1 cellular context compared by ENCODE assay signal in genomic region chr17:73092518-73093135, GRCh38.
TF ChIP-seq lines count a peak whose summit lies in the region.

Gene SLC39A11, minus strand, starts transcription at chr17:73092688. Its CDS starts 3,924 bp downstream, at chr17:73088764.

TF ChIP-seq in K562, 482 proteins besides CTCF, POLR2A, EP300 and RAD21 (continued from another document and continues in another):
- TF ChIP-seq NCOA4 (IDR thresholded peaks at IDR 0.05; ENCODE audit: partially characterized antibody) (no peak), STAT5B (CRISPR knock-in tag; IDR thresholded peaks at IDR 0.05) (no peak), MTA3 (IDR thresholded peaks at IDR 0.05; ENCODE audit: borderline replicate concordance) (peak; percentile 43; the same call in 1 of the 2 replicates), ZNF766 (CRISPR knock-in tag; conservative IDR thresholded peaks at IDR 0.05) (no peak), HCFC1 (IDR thresholded peaks at IDR 0.05; ENCODE audit: low read depth, low read length) (peak; percentile 47; the same call in 1 of the 2 replicates), SMAD2 (IDR thresholded peaks at IDR 0.05; ENCODE audit: low read depth, low read length) (no peak), LARP7 (IDR thresholded peaks at IDR 0.05) (no peak), ZNF707 (CRISPR knock-in tag; conservative IDR thresholded peaks at IDR 0.05) (no peak), POLR2AphosphoS5 (IDR thresholded peaks at IDR 0.05; ENCODE audit: control insufficient read depth, insufficient read depth, low read depth, low read length) (peak; percentile 51; the same call in 1 of the 2 replicates), CCNT2 (IDR thresholded peaks at IDR 0.05; ENCODE audit: borderline replicate concordance, extremely low read depth, insufficient read length, low read depth, low read length) (peak; percentile 59), ZFP1 (CRISPR knock-in tag; IDR thresholded peaks at IDR 0.05) (no peak), OTX1 (CRISPR knock-in tag; IDR thresholded peaks at IDR 0.05) (no peak), ASH1L (IDR thresholded peaks at IDR 0.05; ENCODE audit: borderline replicate concordance, low read depth, partially characterized antibody) (peak; percentile 45), ZNF717 (CRISPR knock-in tag; IDR thresholded peaks at IDR 0.05) (no peak), HNRNPH1 (optimal IDR thresholded peaks at IDR 0.05; ENCODE audit: low read depth, low read length) (no peak), RHOXF2B (CRISPR knock-in tag; conservative IDR thresholded peaks at IDR 0.05) (no peak), PML (IDR thresholded peaks at IDR 0.05; ENCODE audit: low read length) (no peak), ZBTB1 (CRISPR knock-in tag; IDR thresholded peaks at IDR 0.05; ENCODE audit: borderline replicate concordance, low read depth) (no peak), GABPA (tag; conservative IDR thresholded peaks at IDR 0.05; ENCODE audit: low read depth) (peak; percentile 63), PCBP1 (IDR thresholded peaks at IDR 0.05; ENCODE audit: low read depth, low read length, poor library complexity, severe bottlenecking) (no peak), SPI1 (IDR thresholded peaks at IDR 0.05; ENCODE audit: borderline replicate concordance, low read depth, low read length) (peak; percentile 70), FOXP1 (CRISPR knock-in tag; IDR thresholded peaks at IDR 0.05) (no peak), TAL1 (IDR thresholded peaks at IDR 0.05) (no peak), HMBOX1 (IDR thresholded peaks at IDR 0.05) (no peak), ERF (CRISPR knock-in tag; IDR thresholded peaks at IDR 0.05) (no peak), HMG20B (CRISPR knock-in tag; IDR thresholded peaks at IDR 0.05) (no peak), TAF9B (IDR thresholded peaks at IDR 0.05; ENCODE audit: partially characterized antibody) (no peak), MITF (IDR thresholded peaks at IDR 0.05) (no peak), NR4A1 (CRISPR knock-in tag; IDR thresholded peaks at IDR 0.05) (no peak), NR4A1 (tag; IDR thresholded peaks at IDR 0.05) (no peak), NFYB (IDR thresholded peaks at IDR 0.05; ENCODE audit: extremely low read depth, insufficient read length) (no peak), ID3 (CRISPR knock-in tag; IDR thresholded peaks at IDR 0.05) (no peak), ID3 (tag; IDR thresholded peaks at IDR 0.05) (0 out of 2 replicates have a peak, but pooled peaks have one; percentile 18), U2AF2 (optimal IDR thresholded peaks at IDR 0.05; ENCODE audit: low read depth, low read length) (no peak), SRSF7 (optimal IDR thresholded peaks at IDR 0.05; ENCODE audit: low read depth, low read length) (no peak), SLC30A9 (CRISPR knock-in tag; IDR thresholded peaks at IDR 0.05) (no peak), PCBP2 (IDR thresholded peaks at IDR 0.05; ENCODE audit: low read depth, low read length, poor library complexity, severe bottlenecking) (no peak), SIX5 (IDR thresholded peaks at IDR 0.05; ENCODE audit: borderline replicate concordance in 1 of 2, insufficient read depth in 1 of 2, low read depth in 1 of 2, low read length in 2 of 2) (no peak), CHD2 (IDR thresholded peaks at IDR 0.05; ENCODE audit: low read depth, low read length) (no peak), IRF2 (CRISPR knock-in tag; IDR thresholded peaks at IDR 0.05) (no peak), SMARCA4 (IDR thresholded peaks at IDR 0.05) (no peak), NRF1 (conservative IDR thresholded peaks at IDR 0.05 in 1 of 2, IDR thresholded peaks at IDR 0.05 in 1 of 2) (peak; percentile 38 to 51; a peak in 3 of 4 replicates), SMAD1 (IDR thresholded peaks at IDR 0.05; ENCODE audit: low read depth, low read length, partially characterized antibody) (no peak), NFE2L1 (tag; IDR thresholded peaks at IDR 0.05; ENCODE audit: borderline replicate concordance, low read depth) (no peak), CHD4 (IDR thresholded peaks at IDR 0.05; ENCODE audit: insufficient read depth, insufficient replicate concordance, low read depth, low read length, poor library complexity, severe bottlenecking) (no peak), STAT5A (IDR thresholded peaks at IDR 0.05; ENCODE audit: borderline replicate concordance, low read length) (no peak), ZNF347 (CRISPR knock-in tag; IDR thresholded peaks at IDR 0.05; ENCODE audit: low read depth) (no peak), ZNF184 (CRISPR knock-in tag; IDR thresholded peaks at IDR 0.05) (no peak), CEBPB (tag; IDR thresholded peaks at IDR 0.05) (no peak), ZNF24 (IDR thresholded peaks at IDR 0.05) (no peak), POLR2H (tag; IDR thresholded peaks at IDR 0.05; ENCODE audit: low read depth) (no peak), RAD51 (IDR thresholded peaks at IDR 0.05; ENCODE audit: borderline replicate concordance, low read depth) (peak; percentile 88), MAFG (tag; conservative IDR thresholded peaks at IDR 0.05) (no peak)
- TF ChIP-seq, protein P1, sequence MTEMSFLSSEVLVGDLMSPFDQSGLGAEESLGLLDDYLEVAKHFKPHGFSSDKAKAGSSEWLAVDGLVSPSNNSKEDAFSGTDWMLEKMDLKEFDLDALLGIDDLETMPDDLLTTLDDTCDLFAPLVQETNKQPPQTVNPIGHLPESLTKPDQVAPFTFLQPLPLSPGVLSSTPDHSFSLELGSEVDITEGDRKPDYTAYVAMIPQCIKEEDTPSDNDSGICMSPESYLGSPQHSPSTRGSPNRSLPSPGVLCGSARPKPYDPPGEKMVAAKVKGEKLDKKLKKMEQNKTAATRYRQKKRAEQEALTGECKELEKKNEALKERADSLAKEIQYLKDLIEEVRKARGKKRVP (CRISPR knock-in tag; IDR thresholded peaks at IDR 0.05), result no peak
- TF ChIP-seq, protein P2, sequence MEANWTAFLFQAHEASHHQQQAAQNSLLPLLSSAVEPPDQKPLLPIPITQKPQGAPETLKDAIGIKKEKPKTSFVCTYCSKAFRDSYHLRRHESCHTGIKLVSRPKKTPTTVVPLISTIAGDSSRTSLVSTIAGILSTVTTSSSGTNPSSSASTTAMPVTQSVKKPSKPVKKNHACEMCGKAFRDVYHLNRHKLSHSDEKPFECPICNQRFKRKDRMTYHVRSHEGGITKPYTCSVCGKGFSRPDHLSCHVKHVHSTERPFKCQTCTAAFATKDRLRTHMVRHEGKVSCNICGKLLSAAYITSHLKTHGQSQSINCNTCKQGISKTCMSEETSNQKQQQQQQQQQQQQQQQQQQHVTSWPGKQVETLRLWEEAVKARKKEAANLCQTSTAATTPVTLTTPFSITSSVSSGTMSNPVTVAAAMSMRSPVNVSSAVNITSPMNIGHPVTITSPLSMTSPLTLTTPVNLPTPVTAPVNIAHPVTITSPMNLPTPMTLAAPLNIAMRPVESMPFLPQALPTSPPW (CRISPR knock-in tag; IDR thresholded peaks at IDR 0.05), result peak; percentile 78
- TF ChIP-seq, protein P3, sequence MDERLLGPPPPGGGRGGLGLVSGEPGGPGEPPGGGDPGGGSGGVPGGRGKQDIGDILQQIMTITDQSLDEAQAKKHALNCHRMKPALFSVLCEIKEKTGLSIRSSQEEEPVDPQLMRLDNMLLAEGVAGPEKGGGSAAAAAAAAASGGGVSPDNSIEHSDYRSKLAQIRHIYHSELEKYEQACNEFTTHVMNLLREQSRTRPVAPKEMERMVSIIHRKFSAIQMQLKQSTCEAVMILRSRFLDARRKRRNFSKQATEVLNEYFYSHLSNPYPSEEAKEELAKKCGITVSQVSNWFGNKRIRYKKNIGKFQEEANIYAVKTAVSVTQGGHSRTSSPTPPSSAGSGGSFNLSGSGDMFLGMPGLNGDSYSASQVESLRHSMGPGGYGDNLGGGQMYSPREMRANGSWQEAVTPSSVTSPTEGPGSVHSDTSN (CRISPR knock-in tag; IDR thresholded peaks at IDR 0.05; ENCODE audit: low read depth), result no peak
- TF ChIP-seq, protein P3 (tag; conservative IDR thresholded peaks at IDR 0.05; ENCODE audit: low read depth), result 0 out of 2 replicates have a peak, but pooled peaks have one; percentile 25
- TF ChIP-seq, protein P4, sequence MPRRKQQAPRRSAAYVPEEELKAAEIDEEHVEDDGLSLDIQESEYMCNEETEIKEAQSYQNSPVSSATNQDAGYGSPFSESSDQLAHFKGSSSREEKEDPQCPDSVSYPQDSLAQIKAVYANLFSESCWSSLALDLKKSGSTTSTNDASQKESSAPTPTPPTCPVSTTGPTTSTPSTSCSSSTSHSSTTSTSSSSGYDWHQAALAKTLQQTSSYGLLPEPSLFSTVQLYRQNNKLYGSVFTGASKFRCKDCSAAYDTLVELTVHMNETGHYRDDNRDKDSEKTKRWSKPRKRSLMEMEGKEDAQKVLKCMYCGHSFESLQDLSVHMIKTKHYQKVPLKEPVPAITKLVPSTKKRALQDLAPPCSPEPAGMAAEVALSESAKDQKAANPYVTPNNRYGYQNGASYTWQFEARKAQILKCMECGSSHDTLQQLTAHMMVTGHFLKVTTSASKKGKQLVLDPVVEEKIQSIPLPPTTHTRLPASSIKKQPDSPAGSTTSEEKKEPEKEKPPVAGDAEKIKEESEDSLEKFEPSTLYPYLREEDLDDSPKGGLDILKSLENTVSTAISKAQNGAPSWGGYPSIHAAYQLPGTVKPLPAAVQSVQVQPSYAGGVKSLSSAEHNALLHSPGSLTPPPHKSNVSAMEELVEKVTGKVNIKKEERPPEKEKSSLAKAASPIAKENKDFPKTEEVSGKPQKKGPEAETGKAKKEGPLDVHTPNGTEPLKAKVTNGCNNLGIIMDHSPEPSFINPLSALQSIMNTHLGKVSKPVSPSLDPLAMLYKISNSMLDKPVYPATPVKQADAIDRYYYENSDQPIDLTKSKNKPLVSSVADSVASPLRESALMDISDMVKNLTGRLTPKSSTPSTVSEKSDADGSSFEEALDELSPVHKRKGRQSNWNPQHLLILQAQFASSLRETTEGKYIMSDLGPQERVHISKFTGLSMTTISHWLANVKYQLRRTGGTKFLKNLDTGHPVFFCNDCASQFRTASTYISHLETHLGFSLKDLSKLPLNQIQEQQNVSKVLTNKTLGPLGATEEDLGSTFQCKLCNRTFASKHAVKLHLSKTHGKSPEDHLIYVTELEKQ (CRISPR knock-in tag; IDR thresholded peaks at IDR 0.05), result no peak
- TF ChIP-seq, protein P5, sequence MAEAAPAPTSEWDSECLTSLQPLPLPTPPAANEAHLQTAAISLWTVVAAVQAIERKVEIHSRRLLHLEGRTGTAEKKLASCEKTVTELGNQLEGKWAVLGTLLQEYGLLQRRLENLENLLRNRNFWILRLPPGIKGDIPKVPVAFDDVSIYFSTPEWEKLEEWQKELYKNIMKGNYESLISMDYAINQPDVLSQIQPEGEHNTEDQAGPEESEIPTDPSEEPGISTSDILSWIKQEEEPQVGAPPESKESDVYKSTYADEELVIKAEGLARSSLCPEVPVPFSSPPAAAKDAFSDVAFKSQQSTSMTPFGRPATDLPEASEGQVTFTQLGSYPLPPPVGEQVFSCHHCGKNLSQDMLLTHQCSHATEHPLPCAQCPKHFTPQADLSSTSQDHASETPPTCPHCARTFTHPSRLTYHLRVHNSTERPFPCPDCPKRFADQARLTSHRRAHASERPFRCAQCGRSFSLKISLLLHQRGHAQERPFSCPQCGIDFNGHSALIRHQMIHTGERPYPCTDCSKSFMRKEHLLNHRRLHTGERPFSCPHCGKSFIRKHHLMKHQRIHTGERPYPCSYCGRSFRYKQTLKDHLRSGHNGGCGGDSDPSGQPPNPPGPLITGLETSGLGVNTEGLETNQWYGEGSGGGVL (CRISPR knock-in tag; IDR thresholded peaks at IDR 0.05), result no peak
- TF ChIP-seq, protein P6, sequence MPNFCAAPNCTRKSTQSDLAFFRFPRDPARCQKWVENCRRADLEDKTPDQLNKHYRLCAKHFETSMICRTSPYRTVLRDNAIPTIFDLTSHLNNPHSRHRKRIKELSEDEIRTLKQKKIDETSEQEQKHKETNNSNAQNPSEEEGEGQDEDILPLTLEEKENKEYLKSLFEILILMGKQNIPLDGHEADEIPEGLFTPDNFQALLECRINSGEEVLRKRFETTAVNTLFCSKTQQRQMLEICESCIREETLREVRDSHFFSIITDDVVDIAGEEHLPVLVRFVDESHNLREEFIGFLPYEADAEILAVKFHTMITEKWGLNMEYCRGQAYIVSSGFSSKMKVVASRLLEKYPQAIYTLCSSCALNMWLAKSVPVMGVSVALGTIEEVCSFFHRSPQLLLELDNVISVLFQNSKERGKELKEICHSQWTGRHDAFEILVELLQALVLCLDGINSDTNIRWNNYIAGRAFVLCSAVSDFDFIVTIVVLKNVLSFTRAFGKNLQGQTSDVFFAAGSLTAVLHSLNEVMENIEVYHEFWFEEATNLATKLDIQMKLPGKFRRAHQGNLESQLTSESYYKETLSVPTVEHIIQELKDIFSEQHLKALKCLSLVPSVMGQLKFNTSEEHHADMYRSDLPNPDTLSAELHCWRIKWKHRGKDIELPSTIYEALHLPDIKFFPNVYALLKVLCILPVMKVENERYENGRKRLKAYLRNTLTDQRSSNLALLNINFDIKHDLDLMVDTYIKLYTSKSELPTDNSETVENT (CRISPR knock-in tag; IDR thresholded peaks at IDR 0.05), result no peak
